Comparison of ENCODE assay signal across 8 cellular contexts in genomic region chr1:234875953-234876814, GRCh38.
DNase-seq lines count a peak whose midpoint lies in the region; ATAC-seq and TF ChIP-seq lines count a peak whose summit lies in the region.

No MANE protein-coding gene starts in this region.

- intact Hi-C loops in Right ventricle myocardium inferior (cut with DNase I) = no loop called here

- DNase-seq in HL-60 (ENCODE audit: low read depth in 1 of 2, low spot score in 1 of 2) (peak; percentile 92 to 94), OCI-M2 (lab: John Stamatoyannopoulos, UW; ENCODE audit: unreplicated experiment) (peak; percentile 79), Right ventricle myocardium inferior (ENCODE audit: missing footprints) (no peak), NCI-H82 treated with DMSO at 0.1 percent for 48 hours (lab: John Stamatoyannopoulos, UW; ENCODE audit: unreplicated experiment) (no peak)
- peak; percentile 23 to 35 for DNase-seq in stimulated activated CD4-positive, alpha-beta T cell treated with anti-CD3 and anti-CD28 coated beads, Interleukin-2, amount 100 ng/mL, for 48 hours
- DNase-seq in effector CD8-positive, alpha-beta T cell (lab: John Stamatoyannopoulos, UW) = no peak

- peak overlapping the region; percentile 91 for H3K27ac ChIP-seq in HL-60 (replicated peaks)

- ATAC-seq in Right ventricle myocardium inferior = peak; percentile 69
- ATAC-seq in HG02642 (IDR thresholded peaks at IDR 0.05; ENCODE audit: poor library complexity, unreplicated experiment) = no peak
- no peak for ATAC-seq in HG03175 (IDR thresholded peaks at IDR 0.05; ENCODE audit: unreplicated experiment)

- no peak overlapping the region for H3K4me3 ChIP-seq in HL-60 (replicated peaks; ENCODE audit: insufficient read depth, low read length)

- TF ChIP-seq CTCF in HL-60 (IDR thresholded peaks at IDR 0.05; ENCODE audit: insufficient read depth, low read length) = no peak

- H3K27me3 ChIP-seq in HL-60 (ENCODE audit: insufficient read depth, poor library complexity, severe bottlenecking) = no peaks in the 10 kb centered on the region

Comparison
In these comparisons a context has a peak if more than half of its experiments do, and no peak if none do; other contexts are left out.
1. DNase-seq: peak in HL-60 (2 of 2), OCI-M2 (single experiment) and stimulated activated CD4-positive, alpha-beta T cell treated with anti-CD3 and anti-CD28 coated beads, Interleukin-2, amount 100 ng/mL, for 48 hours (2 of 2); none in Right ventricle myocardium inferior (single experiment), NCI-H82 treated with DMSO at 0.1 percent for 48 hours (single experiment) and effector CD8-positive, alpha-beta T cell (single experiment).